In the genomic region with DNA sequence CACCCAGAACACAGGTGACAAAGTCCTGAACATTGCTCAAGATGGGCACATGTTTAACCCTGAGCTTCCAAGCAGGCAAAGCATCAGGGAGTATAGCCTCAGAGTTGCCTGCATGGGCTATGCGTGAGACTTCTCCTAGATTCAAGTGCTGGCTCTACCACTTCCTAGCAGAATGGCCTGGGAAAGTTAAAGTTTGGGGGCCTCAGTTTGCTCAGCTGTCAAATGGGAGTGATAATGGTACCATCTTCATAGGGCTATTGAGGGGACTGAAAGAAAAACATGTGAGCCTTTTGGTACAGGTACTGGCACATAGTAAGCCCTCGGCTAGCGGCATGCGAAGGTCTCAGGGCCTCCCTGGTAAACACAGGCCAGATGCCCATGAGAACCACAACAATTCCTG, we compare ENCODE assay signal across 36 cellular contexts. TPM values are rescaled to one million over a fixed set of nuclear protein-coding genes. Genes with fewer than 3 reads are reported as not detected.
"Had no signal": no experiment of that assay in that cellular context is flagged by ENCODE, and none has a peak within 500 bp of the region (broad histone marks: within the 10 kb centered on the region; RNA-seq: fewer than 3 reads in every experiment).

No MANE protein-coding gene starts in this region.

- FAIRE-seq: TTC549 had no signal

- H3K36me3 Mint-ChIP-seq: activated naive CD4-positive, alpha-beta T cell treated with anti-CD3 and anti-CD28 coated beads, Interleukin-2, amount 10 ng/mL, durations not matched to agents 7 days and 5 days had no signal

- ATAC-seq: activated CD4-positive, alpha-beta T cell treated with anti-CD3 and anti-CD28 coated beads for 36 hours; activated CD8-positive, alpha-beta T cell treated with anti-CD3 and anti-CD28 coated beads, Interleukin-2, amount 10 ng/mL, durations not matched to agents 7 days and 5 days; activated naive CD8-positive, alpha-beta T cell treated with anti-CD3 and anti-CD28 coated beads, Interleukin-2, amount 50 U/mL, for 24 hours had no signal

- H3K4me3 Mint-ChIP-seq: activated B cell treated with CpG ODN at 0.5 μM for 24 hours; activated CD4-positive, alpha-beta memory T cell treated with anti-CD3 and anti-CD28 coated beads, Interleukin-2, amount 10 ng/mL, durations not matched to agents 7 days and 5 days; activated CD4-positive, alpha-beta T cell treated with anti-CD3 and anti-CD28 coated beads for 36 hours; activated CD4-positive, alpha-beta T cell treated with anti-CD3 and anti-CD28 coated beads, Interleukin-2, amount 10 ng/mL, durations not matched to agents 7 days and 5 days; activated CD8-positive, alpha-beta T cell treated with anti-CD3 and anti-CD28 coated beads, Interleukin-2, amount 10 ng/mL, durations not matched to agents 7 days and 5 days; activated naive CD4-positive, alpha-beta T cell treated with anti-CD3 and anti-CD28 coated beads, Interleukin-2, amount 10 ng/mL, durations not matched to agents 7 days and 5 days; activated naive CD4-positive, alpha-beta T cell treated with anti-CD3 and anti-CD28 coated beads, Interleukin-2, amount 50 U/mL, for 24 hours; activated naive CD8-positive, alpha-beta T cell; activated naive CD8-positive, alpha-beta T cell treated with anti-CD3 and anti-CD28 coated beads, Interleukin-2, amount 10 ng/mL, durations not matched to agents 7 days and 5 days; activated naive CD8-positive, alpha-beta T cell treated with anti-CD3 and anti-CD28 coated beads, Interleukin-2, amount 50 U/mL, for 24 hours; activated T-cell treated with anti-CD3 and anti-CD28 coated beads, Interleukin-2, amount 50 U/mL, for 24 hours; brain; central memory CD8-positive, alpha-beta T cell; T-helper 1 cell treated with Interleukin-12 subunit alpha and Interleukin-12 subunit beta and Interleukin-4 antibody, amounts not matched to agents 30 μg/mL and 1 μg/mL, for 36 hours; T-helper 2 cell treated with Interferon-gamma antibody and Interleukin-4, amounts not matched to agents 5 μg/mL and 100 μg/mL, for 36 hours had no signal

- H3K27ac Mint-ChIP-seq: activated B cell treated with CpG ODN at 0.5 μM for 24 hours; activated CD4-positive, alpha-beta memory T cell treated with anti-CD3 and anti-CD28 coated beads, Interleukin-2, amount 10 ng/mL, durations not matched to agents 7 days and 5 days; activated CD4-positive, alpha-beta T cell treated with anti-CD3 and anti-CD28 coated beads for 36 hours; activated CD4-positive, alpha-beta T cell treated with anti-CD3 and anti-CD28 coated beads, Interleukin-2, amount 10 ng/mL, durations not matched to agents 7 days and 5 days; activated CD8-positive, alpha-beta T cell treated with anti-CD3 and anti-CD28 coated beads, Interleukin-2, amount 10 ng/mL, durations not matched to agents 7 days and 5 days; activated naive CD4-positive, alpha-beta T cell treated with anti-CD3 and anti-CD28 coated beads, Interleukin-2, amount 10 ng/mL, durations not matched to agents 7 days and 5 days; activated naive CD4-positive, alpha-beta T cell treated with anti-CD3 and anti-CD28 coated beads, Interleukin-2, amount 50 U/mL, for 24 hours; activated naive CD8-positive, alpha-beta T cell; activated naive CD8-positive, alpha-beta T cell treated with anti-CD3 and anti-CD28 coated beads, Interleukin-2, amount 10 ng/mL, durations not matched to agents 7 days and 5 days; activated naive CD8-positive, alpha-beta T cell treated with anti-CD3 and anti-CD28 coated beads, Interleukin-2, amount 50 U/mL, for 24 hours; activated T-cell treated with anti-CD3 and anti-CD28 coated beads, Interleukin-2, amount 50 U/mL, for 24 hours; activated T-helper 2 cell treated with anti-CD3 and anti-CD28 coated beads, Interferon-gamma antibody, Interleukin-2, Interleukin-4, amounts not matched to agents 10 μg/mL and 5 μg/mL and 100 μg/mL, durations not matched to agents 14 hours and 24 hours and 36 hours; brain; T-helper 1 cell treated with Interleukin-12 subunit alpha and Interleukin-12 subunit beta and Interleukin-4 antibody, amounts not matched to agents 30 μg/mL and 1 μg/mL, for 36 hours; T-helper 2 cell treated with Interferon-gamma antibody and Interleukin-4, amounts not matched to agents 5 μg/mL and 100 μg/mL, for 36 hours had no signal

- H3K36me3 ChIP-seq: ascending aorta, cardiac muscle cell had no signal

- H3K4me1 Mint-ChIP-seq: activated naive CD4-positive, alpha-beta T cell treated with anti-CD3 and anti-CD28 coated beads, Interleukin-2, amount 50 U/mL, for 24 hours; brain had no signal

- H3K4me3 ChIP-seq: ascending aorta, cardiac muscle cell had no signal

- H3K27ac ChIP-seq: ascending aorta, cardiac muscle cell, VCaP had no signal

- DNase-seq: activated B cell treated with CpG ODN at 0.5 μM for 24 hours; activated CD4-positive, alpha-beta memory T cell treated with anti-CD3 and anti-CD28 coated beads, Interleukin-2, amount 10 ng/mL, durations not matched to agents 7 days and 5 days; activated CD4-positive, alpha-beta T cell treated with anti-CD3 and anti-CD28 coated beads for 1 hour; activated CD4-positive, alpha-beta T cell treated with anti-CD3 and anti-CD28 coated beads for 36 hours; activated CD4-positive, alpha-beta T cell treated with anti-CD3 and anti-CD28 coated beads for 48 hours; activated CD4-positive, alpha-beta T cell treated with anti-CD3 and anti-CD28 coated beads, Interleukin-2, amount 10 ng/mL, durations not matched to agents 7 days and 5 days; activated CD4-positive, alpha-beta T cell treated with anti-CD3 and anti-CD28 coated beads, Interleukin-2, amount 50 U/mL, for 48 hours; activated CD8-positive, alpha-beta T cell treated with anti-CD3 and anti-CD28 coated beads, Interleukin-2, amount 10 ng/mL, durations not matched to agents 7 days and 5 days; activated effector memory CD4-positive, alpha-beta T cell treated with Interleukin-2 at 50 U/mL for 16 hours; activated gamma-delta T cell; activated naive CD4-positive, alpha-beta T cell treated with Interleukin-2 at 50 U/mL for 16 hours; activated naive CD8-positive, alpha-beta T cell treated with anti-CD3 and anti-CD28 coated beads, Interleukin-2, amount 10 ng/mL, durations not matched to agents 7 days and 5 days; activated naive CD8-positive, alpha-beta T cell treated with anti-CD3 and anti-CD28 coated beads, Interleukin-2, amount 50 U/mL, for 24 hours; activated T-cell treated with anti-CD3 and anti-CD28 coated beads, Interleukin-2, amount 50 U/mL, for 24 hours; activated T-cell treated with anti-CD3 and anti-CD28 coated beads, Interleukin-2, amount 50 U/mL, for 48 hours; amygdala; anterior cingulate cortex; caudate nucleus; cerebellar nuclear complex; SW 1271; T-helper 1 cell; T-helper 2 cell; T-helper 9 cell had no signal

RNA-seq across cellular contexts. Expression of a gene that starts 41.9 kb away (rescaled TPM):
- total RNA-seq: ascending aorta, bronchial epithelial cell had no signal
